ENCODE assay signal across 20 cellular contexts in genomic region chr2:33090553-33091134, GRCh38.
"Had no signal": no experiment of that assay in that cellular context is flagged by ENCODE, and none has a peak within 500 bp of the region (broad histone marks: within the 10 kb centered on the region; RNA-seq: fewer than 3 reads in every experiment).

No MANE protein-coding gene starts in this region.

- H3K9me2 ChIP-seq: SK-N-SH had no signal

- H3K27me3 ChIP-seq: adrenal gland, Peyer's patch, SJCRH30 had no signal

- H3K4me2 ChIP-seq: SK-N-SH had no signal

- H3K9me3 ChIP-seq: Peyer's patch, SJCRH30, SK-N-SH had no signal

- H3K27ac ChIP-seq: adrenal gland, RWPE1, SJCRH30, WERI-Rb-1 had no signal

- ATAC-seq: activated CD4-positive, alpha-beta T cell treated with anti-CD3 and anti-CD28 coated beads for 36 hours; activated CD8-positive, alpha-beta T cell treated with anti-CD3 and anti-CD28 coated beads for 36 hours had no signal

- H3K4me3 ChIP-seq: adrenal gland, Peyer's patch, SJCRH30 had no signal

- DNase-seq: activated CD4-positive, alpha-beta T cell treated with anti-CD3 and anti-CD28 coated beads for 36 hours; activated CD4-positive, alpha-beta T cell treated with anti-CD3 and anti-CD28 coated beads, Interleukin-2, amount 50 U/mL, for 1 hour; activated CD8-positive, alpha-beta memory T cell treated with anti-CD3 and anti-CD28 coated beads, Interleukin-2, amount 50 U/mL, for 48 hours; activated CD8-positive, alpha-beta T cell treated with anti-CD3 and anti-CD28 coated beads for 36 hours; activated naive CD4-positive, alpha-beta T cell treated with anti-CD3 and anti-CD28 coated beads, Interleukin-2, amount 50 U/mL, for 16 hours; activated naive CD8-positive, alpha-beta T cell treated with anti-CD3 and anti-CD28 coated beads, Interleukin-2, amount 10 ng/mL, durations not matched to agents 7 days and 5 days; activated T-cell treated with anti-CD3 and anti-CD28 coated beads, Interleukin-2, amount 50 U/mL, for 1 hour; adrenal gland; KG1; NCI-H1092; NCI-H2029 treated with DMSO at 0.1 percent for 48 hours; NCI-H446; NCI-H524; Peyer's patch; Right ventricle myocardium superior; SJCRH30; SK-N-SH; T-helper 1 cell; WERI-Rb-1 had no signal

- H3K36me3 ChIP-seq: adrenal gland, Peyer's patch, SJCRH30, WERI-Rb-1 had no signal
